Comparison of ENCODE assay signal across 24 cellular contexts in genomic region chr1:187987236-187987776, GRCh38.
DNase-seq lines count a peak whose midpoint lies in the region; ATAC-seq, FAIRE-seq and TF ChIP-seq lines count a peak whose summit lies in the region.
"Had no signal": no experiment of that assay in that cellular context is flagged by ENCODE, and none has a peak within 500 bp of the region (broad histone marks: within the 10 kb centered on the region; RNA-seq: fewer than 3 reads in every experiment).

No MANE protein-coding gene starts in this region.

- H3K36me3 ChIP-seq in bronchial epithelial cell (ENCODE audit: control insufficient read depth, insufficient read depth, low read length) (no peaks in the 10 kb centered on the region), hepatocyte (replicated peaks; ENCODE audit: insufficient read depth, low read depth) (no peaks in the 10 kb centered on the region)
- H3K36me3 ChIP-seq: adrenal gland, tibial nerve, WERI-Rb-1 had no signal

- no peaks in the 10 kb centered on the region for H3K9me2 ChIP-seq in hepatocyte (replicated peaks; ENCODE audit: insufficient read depth)

- H3K4me3 ChIP-seq in bronchial epithelial cell (ENCODE audit: low read depth, low read length) (no peak overlapping the region), hepatocyte (no peak overlapping the region)
- H3K4me3 ChIP-seq: adrenal gland, skin epidermis, tibial nerve had no signal

- no peaks in the 10 kb centered on the region for H3K4me1 ChIP-seq in hepatocyte (ENCODE audit: insufficient read depth)
- H3K4me1 ChIP-seq: adrenal gland, Caco-2, tibial nerve had no signal

- H4K20me1 ChIP-seq in hepatocyte (ENCODE audit: insufficient read depth, poor library complexity, severe bottlenecking), result no peaks in the 10 kb centered on the region

- H3K9me3 ChIP-seq in hepatocyte (ENCODE audit: low read depth), result no peaks in the 10 kb centered on the region
- H3K9me3 ChIP-seq: adrenal gland, Caco-2 had no signal

- no peak for TF ChIP-seq CTCF in bronchial epithelial cell (IDR thresholded peaks at IDR 0.05; ENCODE audit: insufficient read depth, low read length, severe bottlenecking)
- TF ChIP-seq CTCF in hepatocyte (IDR thresholded peaks at IDR 0.05; ENCODE audit: poor library complexity), result no peak

- peak; percentile 42 for ATAC-seq in GM18498 (IDR thresholded peaks at IDR 0.05; ENCODE audit: unreplicated experiment)
- ATAC-seq in GM21717 (IDR thresholded peaks at IDR 0.05; ENCODE audit: unreplicated experiment), result peak; percentile 46
- peak; percentile 32 for ATAC-seq in HG03432 (IDR thresholded peaks at IDR 0.05; ENCODE audit: unreplicated experiment)
- ATAC-seq in HG03439 (IDR thresholded peaks at IDR 0.05; ENCODE audit: unreplicated experiment), result no peak
- no peak for ATAC-seq in GM21423 (IDR thresholded peaks at IDR 0.05; ENCODE audit: unreplicated experiment)
- ATAC-seq in HG02852 (IDR thresholded peaks at IDR 0.05; ENCODE audit: unreplicated experiment), result no peak

- no peak overlapping the region for H3K4me2 ChIP-seq in hepatocyte

- FAIRE-seq in bronchial epithelial cell (lab: Jason Lieb, UNC), result no peak
- FAIRE-seq: HTR-8/SVneo had no signal

- WGBS in hepatocyte (ENCODE audit: low lambda C conversion rate, missing lambda C conversion rate), result 96% methylated on average over 1 of the region's 1 CpG

- H3K79me2 ChIP-seq in hepatocyte, result no peaks in the 10 kb centered on the region

- H3K27me3 ChIP-seq in bronchial epithelial cell (ENCODE audit: control insufficient read depth, insufficient read depth, low read length) (no peaks in the 10 kb centered on the region), hepatocyte (no peaks in the 10 kb centered on the region)
- H3K27me3 ChIP-seq: adrenal gland, tibial nerve had no signal

- H3K27ac ChIP-seq in hepatocyte, result no peak overlapping the region
- H3K27ac ChIP-seq: adrenal gland, skin epidermis, tibial nerve, WERI-Rb-1 had no signal

- H2AFZ ChIP-seq in hepatocyte, result no peak overlapping the region

- DNase-seq in bronchial epithelial cell (ENCODE audit: low read depth) (peak; percentile 54), hepatocyte (ENCODE audit: low spot score) (no peak)
- DNase-seq: activated CD8-positive, alpha-beta memory T cell treated with anti-CD3 and anti-CD28 coated beads, Interleukin-2, amount 50 U/mL, for 48 hours; activated gamma-delta T cell treated with Interleukin-2 at 50 U/mL for 16 hours; adrenal gland; AML-193; Caco-2; central memory CD4-positive, alpha-beta T cell; GOT3; Karpas-422; midbrain; NCI-H1092 treated with DMSO at 0.1 percent for 48 hours; NCI-H524 treated with DMSO at 0.1 percent for 48 hours; stimulated activated CD4-positive, alpha-beta T cell treated with anti-CD3 and anti-CD28 coated beads, Interleukin-2, amount 100 ng/mL, for 48 hours; WERI-Rb-1 had no signal

Comparison
In these comparisons a context has a peak if more than half of its experiments do, and no peak if none do; other contexts are left out.
1. ATAC-seq: peak in GM18498 (single experiment), GM21717 (single experiment) and HG03432 (single experiment); none in HG03439 (single experiment), GM21423 (single experiment) and HG02852 (single experiment).